Comparison of ENCODE assay signal across 7 cellular contexts in the genomic region with DNA sequence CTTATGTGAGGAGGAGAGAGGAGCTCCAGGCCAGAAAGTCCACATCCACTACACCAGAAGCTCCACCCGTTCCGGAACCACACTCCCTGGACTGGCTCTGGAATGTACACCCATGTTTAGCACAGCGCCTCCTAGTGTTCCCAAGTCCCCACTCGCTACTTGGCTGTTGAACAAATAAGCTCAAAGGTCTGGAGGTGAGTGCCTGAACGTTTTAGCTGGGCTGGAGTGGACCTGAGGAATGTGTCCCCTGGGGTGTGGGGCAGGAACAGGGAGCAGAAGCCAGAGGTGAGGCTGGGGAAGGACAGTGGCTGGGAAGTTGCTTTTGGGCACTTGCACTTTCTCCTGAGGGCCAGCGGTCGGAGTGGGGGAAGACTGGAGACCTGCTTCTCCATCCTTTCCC.
DNase-seq lines count a peak whose midpoint lies in the region; ATAC-seq and TF ChIP-seq lines count a peak whose summit lies in the region.

No MANE protein-coding gene starts in this region.

- CTCF ChIA-PET in GM10248 (lab: Yijun Ruan, JAX): interaction anchor here (0.7 to 6.3 kb wide), 51 partner anchors 8 to 996 kb away, joined by 3 to 94 read pairs (median 5); partner anchors contain the start of gene STEAP1B

- H3K4me3 ChIP-seq in cardiac fibroblast (replicated peaks in 1 of 2; ENCODE audit: low read depth in 2 of 2, low read length in 2 of 2) (no peak overlapping the region), mucosa of descending colon (no peak overlapping the region)

- no peaks in the 10 kb centered on the region for H3K36me3 ChIP-seq in mucosa of descending colon (ENCODE audit: low read depth)

- no peaks in the 10 kb centered on the region for H3K4me1 ChIP-seq in mucosa of descending colon (ENCODE audit: low read depth)

- H3K27me3 Mint-ChIP-seq in activated T-cell treated with anti-CD3 and anti-CD28 coated beads, Interleukin-2, amount 50 U/mL, for 4 hours (ENCODE audit: low read depth): peaks cover 9% of the 10 kb centered on the region

- intact Hi-C loops in mucosa of descending colon (cut with DNase I, micrococcal nuclease): loop anchor here (5.0 kb wide), 1 partner anchor 378 kb away; no protein-coding TSS in a partner anchor

- POLR2A ChIA-PET in GM10248 (lab: Yijun Ruan, JAX): no interaction called here

- peak; percentile 35 for DNase-seq in GM10248 (ENCODE audit: extremely low spot score)
- DNase-seq in M059J (ENCODE audit: low read depth): peak; percentile 31
- peak; percentile 42 to 63 for DNase-seq in cardiac fibroblast (ENCODE audit: low read depth in 2 of 2)
- DNase-seq in mucosa of descending colon: peak in 2 of 3 donors; percentile 41 to 63
- no peak for DNase-seq in occipital lobe (lab: John Stamatoyannopoulos, UW)
- DNase-seq in activated T-cell treated with anti-CD3 and anti-CD28 coated beads, Interleukin-2, amount 50 U/mL, for 4 hours: no peak

- no peaks in the 10 kb centered on the region for H3K9me3 ChIP-seq in mucosa of descending colon

- TF ChIP-seq CTCF in GM10248 (IDR thresholded peaks at IDR 0.05; ENCODE audit: control extremely low read depth, extremely low read depth, low read depth, missing control alignments) (peak; percentile 37), cardiac fibroblast (IDR thresholded peaks at IDR 0.05; ENCODE audit: low read depth, low read length) (peak; percentile 59), mucosa of descending colon (IDR thresholded peaks at IDR 0.05) (no peak)

- H3K9me3 Mint-ChIP-seq in activated T-cell treated with anti-CD3 and anti-CD28 coated beads, Interleukin-2, amount 50 U/mL, for 4 hours: no peaks in the 10 kb centered on the region

- no peaks in the 10 kb centered on the region for H3K36me3 Mint-ChIP-seq in activated T-cell treated with anti-CD3 and anti-CD28 coated beads, Interleukin-2, amount 50 U/mL, for 4 hours (ENCODE audit: insufficient read depth)

- no peaks in the 10 kb centered on the region for H3K4me1 Mint-ChIP-seq in activated T-cell treated with anti-CD3 and anti-CD28 coated beads, Interleukin-2, amount 50 U/mL, for 4 hours (ENCODE audit: low read depth)

- no peak overlapping the region for H3K4me3 Mint-ChIP-seq in activated T-cell treated with anti-CD3 and anti-CD28 coated beads, Interleukin-2, amount 50 U/mL, for 4 hours

- peak; percentile 60 for ATAC-seq in mucosa of descending colon
- ATAC-seq in HG02763 (IDR thresholded peaks at IDR 0.05; ENCODE audit: unreplicated experiment): no peak
- ATAC-seq in activated T-cell treated with anti-CD3 and anti-CD28 coated beads, Interleukin-2, amount 50 U/mL, for 4 hours: no peak

Comparison
In these comparisons a context has a peak if more than half of its experiments do, and no peak if none do; other contexts are left out.
1. DNase-seq: peak in GM10248 (single experiment), M059J (single experiment), cardiac fibroblast (2 of 2) and mucosa of descending colon (2 of 3); none in occipital lobe (single experiment) and activated T-cell treated with anti-CD3 and anti-CD28 coated beads, Interleukin-2, amount 50 U/mL, for 4 hours (single experiment).